Comparison of ENCODE assay signal across 8 cellular contexts in genomic region chr6:116847234-116847633, GRCh38. TPM values are rescaled to one million over a fixed set of nuclear protein-coding genes. Genes with fewer than 3 reads are reported as not detected.
A peak's percentile ranks its signal among the peaks of the same experiment; 100 is the strongest.
DNase-seq lines count a peak whose midpoint lies in the region; ATAC-seq and TF ChIP-seq lines count a peak whose summit lies in the region.

No MANE protein-coding gene starts in this region.

- no peak overlapping the region for H3K9ac ChIP-seq in OCI-LY3 (ENCODE audit: low read length)

- H3K27ac ChIP-seq in OCI-LY3 (ENCODE audit: low read length) (no peak overlapping the region), upper lobe of right lung (no peak overlapping the region)

- no peak overlapping the region for H2AFZ ChIP-seq in OCI-LY3 (ENCODE audit: low read depth, low read length)

- H3K4me1 ChIP-seq in OCI-LY3 (ENCODE audit: low read length) (no peaks in the 10 kb centered on the region), upper lobe of right lung (no peaks in the 10 kb centered on the region)

- no peaks in the 10 kb centered on the region for H3K27me3 ChIP-seq in OCI-LY3 (ENCODE audit: low read depth, low read length)
- no peaks in the 10 kb centered on the region for H3K27me3 ChIP-seq in upper lobe of right lung

- no peak overlapping the region for H3K4me2 ChIP-seq in OCI-LY3 (ENCODE audit: low read length)

- H3K9me3 ChIP-seq in OCI-LY3 (ENCODE audit: insufficient read depth, low read length): no peaks in the 10 kb centered on the region
- H3K9me3 ChIP-seq in upper lobe of right lung: no peaks in the 10 kb centered on the region

- DNase-seq in GM04504 (ENCODE audit: low read depth) (peak; percentile 6), fibroblast of peridontal ligament (ENCODE audit: extremely low read depth) (peak; percentile 68), upper lobe of right lung (no peak), NOMO-1 treated with DMSO at 0.1 percent for 48 hours (lab: John Stamatoyannopoulos, UW; ENCODE audit: unreplicated experiment) (no peak), OCI-M2 (lab: John Stamatoyannopoulos, UW; ENCODE audit: unreplicated experiment) (no peak)
- no peak for DNase-seq in stimulated activated CD4-positive, alpha-beta T cell treated with anti-CD3 and anti-CD28 coated beads, Interleukin-15, amount 100 ng/mL, for 24 hours

- H3K4me3 ChIP-seq in OCI-LY3 (ENCODE audit: low read length) (no peak overlapping the region), upper lobe of right lung (no peak overlapping the region)

- no peaks in the 10 kb centered on the region for H3K79me2 ChIP-seq in OCI-LY3 (ENCODE audit: low read length)

- no peaks in the 10 kb centered on the region for H4K20me1 ChIP-seq in OCI-LY3 (ENCODE audit: insufficient read depth, low read length)

- ATAC-seq in HG03342 (IDR thresholded peaks at IDR 0.05; ENCODE audit: unreplicated experiment): peak; percentile 65
- ATAC-seq in upper lobe of right lung: peak; percentile 49

- no peaks in the 10 kb centered on the region for H3K36me3 ChIP-seq in OCI-LY3 (replicated peaks; ENCODE audit: low read depth, low read length)
- H3K36me3 ChIP-seq in upper lobe of right lung: no peaks in the 10 kb centered on the region

- TF ChIP-seq CTCF in OCI-LY3 (IDR thresholded peaks at IDR 0.05; ENCODE audit: low read depth, low read length): peak; percentile 39
- peak; percentile 33 for TF ChIP-seq CTCF in upper lobe of right lung (IDR thresholded peaks at IDR 0.05)

- intact Hi-C loops in upper lobe of right lung (cut with DNase I): no loop called here

RNA-seq across cellular contexts. Expression of gene GPRC6A, which starts 18.4 kb away (rescaled TPM):
- total RNA-seq in upper lobe of right lung: not detected

RNA-seq across cellular contexts. Expression of gene RFX6, which starts 29.8 kb away (rescaled TPM):
- total RNA-seq in upper lobe of right lung: not detected

Comparison
In these comparisons a context has a peak if more than half of its experiments do, and no peak if none do; other contexts are left out.
1. DNase-seq: peak in GM04504 (single experiment) and fibroblast of peridontal ligament (single experiment); none in upper lobe of right lung (single experiment), stimulated activated CD4-positive, alpha-beta T cell treated with anti-CD3 and anti-CD28 coated beads, Interleukin-15, amount 100 ng/mL, for 24 hours (single experiment), NOMO-1 treated with DMSO at 0.1 percent for 48 hours (single experiment) and OCI-M2 (single experiment).